13 cellular contexts compared by ENCODE assay signal in the genomic region with DNA sequence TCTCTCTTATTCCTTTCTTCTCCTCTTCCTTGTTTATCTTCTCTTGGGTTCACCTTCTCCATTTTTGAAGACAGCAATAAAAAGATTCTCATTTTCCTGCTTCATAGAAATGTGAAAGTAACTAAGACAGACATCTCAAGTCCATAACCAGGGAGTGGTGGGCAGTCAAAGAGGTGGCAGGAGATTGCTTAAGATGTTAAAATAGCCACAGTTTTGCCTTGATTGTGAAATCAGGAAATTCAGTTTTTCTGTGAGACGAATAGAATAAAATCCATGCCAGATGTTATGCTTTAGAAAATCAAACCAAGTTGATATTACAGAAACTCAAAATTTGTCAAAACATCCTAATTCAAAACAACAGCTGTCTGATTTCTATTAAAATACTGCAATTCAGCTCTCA. TPM values are rescaled to one million over a fixed set of nuclear protein-coding genes. Genes with fewer than 3 reads are reported as not detected.
DNase-seq lines count a peak whose midpoint lies in the region; ATAC-seq and TF ChIP-seq lines count a peak whose summit lies in the region.
"Had no signal": no experiment of that assay in that cellular context is flagged by ENCODE, and none has a peak within 500 bp of the region (broad histone marks: within the 10 kb centered on the region; RNA-seq: fewer than 3 reads in every experiment).

No MANE protein-coding gene starts in this region.

- H3K4me1 ChIP-seq in right atrium auricular region, result peaks cover 0 to 15% of the 10 kb centered on the region in 2 donors
- H3K4me1 ChIP-seq: colonic mucosa had no signal

- no peaks in the 10 kb centered on the region for H3K9me3 ChIP-seq in SK-N-MC (ENCODE audit: low read depth, low read length)
- H3K9me3 ChIP-seq in right atrium auricular region, result no peaks in the 10 kb centered on the region
- H3K9me3 ChIP-seq: colonic mucosa, SK-N-SH had no signal

- intact Hi-C loops in natural killer cell (cut with micrococcal nuclease), result loop anchor here (1.0 to 5.0 kb wide), 3 partner anchors 96 to 868 kb away; no protein-coding TSS in a partner anchor

- H3K4me3 ChIP-seq in SK-N-MC (no peak overlapping the region), right atrium auricular region (no peak overlapping the region)
- H3K4me3 ChIP-seq: colonic mucosa had no signal

- no peaks in the 10 kb centered on the region for H3K36me3 ChIP-seq in SK-N-MC (ENCODE audit: insufficient read depth, low read length)
- no peaks in the 10 kb centered on the region for H3K36me3 ChIP-seq in right atrium auricular region
- H3K36me3 ChIP-seq: colonic mucosa had no signal

- peaks cover 6% of the 10 kb centered on the region in 2 donors for H3K4me1 Mint-ChIP-seq in natural killer cell treated with Interleukin-12 subunit alpha and Interleukin-12 subunit beta and Interleukin-15 and Interleukin-18, amount 100 ng/mL, for 72 hours (ENCODE audit: low read depth in 2 of 2)
- peaks cover 0 to 5% of the 10 kb centered on the region in 2 donors for H3K4me1 Mint-ChIP-seq in natural killer cell
- H3K4me1 Mint-ChIP-seq in activated CD4-positive, alpha-beta T cell treated with anti-CD3 and anti-CD28 coated beads, Interleukin-2, amount 10 ng/mL, durations not matched to agents 7 days and 5 days, result no peaks in the 10 kb centered on the region
- H3K4me1 Mint-ChIP-seq in activated CD4-positive, alpha-beta memory T cell treated with anti-CD3 and anti-CD28 coated beads, Interleukin-2, amount 10 ng/mL, durations not matched to agents 7 days and 5 days, result no peaks in the 10 kb centered on the region
- H3K4me1 Mint-ChIP-seq: activated T-helper 17 cell treated with anti-CD3 and anti-CD28 coated beads, Interleukin-2, amount 50 U/mL, for 72 hours had no signal

- ATAC-seq in natural killer cell treated with Interleukin-12 subunit alpha and Interleukin-12 subunit beta and Interleukin-15 and Interleukin-18, amount 100 ng/mL, for 72 hours, result peak in 1 of 2 donors; percentile 63
- no peak for ATAC-seq in natural killer cell

- DNase-seq in natural killer cell treated with Interleukin-12 subunit alpha and Interleukin-12 subunit beta and Interleukin-15 and Interleukin-18, amount 100 ng/mL, for 72 hours (ENCODE audit: low spot score), result no peak
- DNase-seq in natural killer cell (no peak), SK-N-MC (ENCODE audit: low read depth, low spot score) (no peak), right atrium auricular region (ENCODE audit: low spot score) (peak; percentile 36), GOT3 (lab: John Stamatoyannopoulos, UW) (no peak), hypothalamus (lab: John Stamatoyannopoulos, UW) (no peak)
- no peak for DNase-seq in activated CD4-positive, alpha-beta T cell treated with anti-CD3 and anti-CD28 coated beads, Interleukin-2, amount 10 ng/mL, durations not matched to agents 7 days and 5 days
- DNase-seq in activated CD4-positive, alpha-beta memory T cell treated with anti-CD3 and anti-CD28 coated beads, Interleukin-2, amount 10 ng/mL, durations not matched to agents 7 days and 5 days, result no peak
- DNase-seq: left colon had no signal

- TF ChIP-seq CTCF in natural killer cell (IDR thresholded peaks at IDR 0.05) (no peak), right atrium auricular region (IDR thresholded peaks at IDR 0.05) (no peak)

- H3K9me3 Mint-ChIP-seq in natural killer cell treated with Interleukin-12 subunit alpha and Interleukin-12 subunit beta and Interleukin-15 and Interleukin-18, amount 100 ng/mL, for 72 hours, result no peaks in the 10 kb centered on the region
- no peaks in the 10 kb centered on the region for H3K9me3 Mint-ChIP-seq in natural killer cell
- H3K9me3 Mint-ChIP-seq in activated CD4-positive, alpha-beta T cell treated with anti-CD3 and anti-CD28 coated beads, Interleukin-2, amount 10 ng/mL, durations not matched to agents 7 days and 5 days, result no peaks in the 10 kb centered on the region
- no peaks in the 10 kb centered on the region for H3K9me3 Mint-ChIP-seq in activated CD4-positive, alpha-beta memory T cell treated with anti-CD3 and anti-CD28 coated beads, Interleukin-2, amount 10 ng/mL, durations not matched to agents 7 days and 5 days
- H3K9me3 Mint-ChIP-seq: activated T-helper 17 cell treated with anti-CD3 and anti-CD28 coated beads, Interleukin-2, amount 50 U/mL, for 72 hours had no signal

- H3K27ac ChIP-seq in SK-N-MC (peak overlapping the region; percentile 60), right atrium auricular region (peak overlapping the region in 1 of 2 donors; percentile 50)
- H3K27ac ChIP-seq: colonic mucosa, epithelial cell of prostate had no signal

- H3K36me3 Mint-ChIP-seq in natural killer cell treated with Interleukin-12 subunit alpha and Interleukin-12 subunit beta and Interleukin-15 and Interleukin-18, amount 100 ng/mL, for 72 hours, result no peaks in the 10 kb centered on the region
- H3K36me3 Mint-ChIP-seq in natural killer cell, result no peaks in the 10 kb centered on the region
- no peaks in the 10 kb centered on the region for H3K36me3 Mint-ChIP-seq in activated CD4-positive, alpha-beta T cell treated with anti-CD3 and anti-CD28 coated beads, Interleukin-2, amount 10 ng/mL, durations not matched to agents 7 days and 5 days (ENCODE audit: low read depth)
- no peaks in the 10 kb centered on the region for H3K36me3 Mint-ChIP-seq in activated CD4-positive, alpha-beta memory T cell treated with anti-CD3 and anti-CD28 coated beads, Interleukin-2, amount 10 ng/mL, durations not matched to agents 7 days and 5 days (ENCODE audit: low read depth)

- CTCF ChIA-PET in activated CD4-positive, alpha-beta T cell treated with anti-CD3 and anti-CD28 coated beads, Interleukin-2, amount 10 ng/mL, durations not matched to agents 7 days and 5 days (lab: Charles Lee), result interaction anchor here (0.8 to 2.3 kb wide), 13 partner anchors 8 to 325 kb away, joined by 3 to 11 read pairs (median 4); a partner anchor contains a TSS
- CTCF ChIA-PET in activated CD4-positive, alpha-beta memory T cell treated with anti-CD3 and anti-CD28 coated beads, Interleukin-2, amount 10 ng/mL, durations not matched to agents 7 days and 5 days (lab: Charles Lee), result interaction anchor here (0.6 to 5.6 kb wide), 18 partner anchors 8 to 353 kb away, joined by 3 to 82 read pairs (median 5); no protein-coding TSS in a partner anchor

- H3K4me3 Mint-ChIP-seq in natural killer cell treated with Interleukin-12 subunit alpha and Interleukin-12 subunit beta and Interleukin-15 and Interleukin-18, amount 100 ng/mL, for 72 hours, result peak overlapping the region; percentile 26
- no peak overlapping the region for H3K4me3 Mint-ChIP-seq in natural killer cell
- no peak overlapping the region for H3K4me3 Mint-ChIP-seq in activated CD4-positive, alpha-beta T cell treated with anti-CD3 and anti-CD28 coated beads, Interleukin-2, amount 10 ng/mL, durations not matched to agents 7 days and 5 days
- H3K4me3 Mint-ChIP-seq in activated CD4-positive, alpha-beta memory T cell treated with anti-CD3 and anti-CD28 coated beads, Interleukin-2, amount 10 ng/mL, durations not matched to agents 7 days and 5 days, result no peak overlapping the region
- H3K4me3 Mint-ChIP-seq: activated T-helper 17 cell treated with anti-CD3 and anti-CD28 coated beads, Interleukin-2, amount 50 U/mL, for 72 hours had no signal

- peak overlapping the region in 1 of 2 donors; percentile 73 for H3K27ac Mint-ChIP-seq in natural killer cell treated with Interleukin-12 subunit alpha and Interleukin-12 subunit beta and Interleukin-15 and Interleukin-18, amount 100 ng/mL, for 72 hours
- no peak overlapping the region for H3K27ac Mint-ChIP-seq in natural killer cell
- H3K27ac Mint-ChIP-seq in activated CD4-positive, alpha-beta T cell treated with anti-CD3 and anti-CD28 coated beads, Interleukin-2, amount 10 ng/mL, durations not matched to agents 7 days and 5 days, result no peak overlapping the region
- no peak overlapping the region for H3K27ac Mint-ChIP-seq in activated CD4-positive, alpha-beta memory T cell treated with anti-CD3 and anti-CD28 coated beads, Interleukin-2, amount 10 ng/mL, durations not matched to agents 7 days and 5 days
- H3K27ac Mint-ChIP-seq: activated T-helper 17 cell treated with anti-CD3 and anti-CD28 coated beads, Interleukin-2, amount 50 U/mL, for 72 hours had no signal

- no peaks in the 10 kb centered on the region for H3K27me3 ChIP-seq in right atrium auricular region
- H3K27me3 ChIP-seq: colonic mucosa had no signal

- H3K27me3 Mint-ChIP-seq in natural killer cell treated with Interleukin-12 subunit alpha and Interleukin-12 subunit beta and Interleukin-15 and Interleukin-18, amount 100 ng/mL, for 72 hours, result peaks cover 10 to 11% of the 10 kb centered on the region in 2 donors
- peaks cover 0 to 10% of the 10 kb centered on the region in 2 donors for H3K27me3 Mint-ChIP-seq in natural killer cell (ENCODE audit: low read depth in 2 of 2)
- H3K27me3 Mint-ChIP-seq in activated CD4-positive, alpha-beta T cell treated with anti-CD3 and anti-CD28 coated beads, Interleukin-2, amount 10 ng/mL, durations not matched to agents 7 days and 5 days, result no peaks in the 10 kb centered on the region
- H3K27me3 Mint-ChIP-seq in activated CD4-positive, alpha-beta memory T cell treated with anti-CD3 and anti-CD28 coated beads, Interleukin-2, amount 10 ng/mL, durations not matched to agents 7 days and 5 days, result no peaks in the 10 kb centered on the region
- H3K27me3 Mint-ChIP-seq: activated T-helper 17 cell treated with anti-CD3 and anti-CD28 coated beads, Interleukin-2, amount 50 U/mL, for 72 hours had no signal

- no peak overlapping the region for H3K9ac ChIP-seq in SK-N-MC (ENCODE audit: insufficient read length)
- H3K9ac ChIP-seq: SK-N-SH had no signal

- POLR2A ChIA-PET in activated CD4-positive, alpha-beta T cell treated with anti-CD3 and anti-CD28 coated beads, Interleukin-2, amount 10 ng/mL, durations not matched to agents 7 days and 5 days (lab: Charles Lee), result interaction anchor here (1.4 kb wide), 1 partner anchor 17 kb away, joined by 5 read pairs; no protein-coding TSS in a partner anchor
- POLR2A ChIA-PET in activated CD4-positive, alpha-beta memory T cell treated with anti-CD3 and anti-CD28 coated beads, Interleukin-2, amount 10 ng/mL, durations not matched to agents 7 days and 5 days (lab: Charles Lee), result interaction anchor here (0.9 to 1.5 kb wide), 4 partner anchors 9 to 102 kb away, joined by 3 to 5 read pairs (median 3); a partner anchor contains a TSS

RNA-seq across cellular contexts. Expression of a gene that starts 57.2 kb away (rescaled TPM):
- total RNA-seq in natural killer cell treated with Interleukin-12 subunit alpha and Interleukin-12 subunit beta and Interleukin-15 and Interleukin-18, amount 100 ng/mL, for 72 hours, result not detected
- not detected for total RNA-seq in natural killer cell
- under 1 TPM; 0.63 to 0.79 TPM for total RNA-seq in right atrium auricular region
- total RNA-seq in activated CD4-positive, alpha-beta T cell treated with anti-CD3 and anti-CD28 coated beads, Interleukin-2, amount 10 ng/mL, durations not matched to agents 7 days and 5 days, result not detected
- not detected for total RNA-seq in activated CD4-positive, alpha-beta memory T cell treated with anti-CD3 and anti-CD28 coated beads, Interleukin-2, amount 10 ng/mL, durations not matched to agents 7 days and 5 days
- total RNA-seq: activated T-helper 17 cell treated with anti-CD3 and anti-CD28 coated beads, Interleukin-2, amount 50 U/mL, for 72 hours had no signal
